In the genomic region with DNA sequence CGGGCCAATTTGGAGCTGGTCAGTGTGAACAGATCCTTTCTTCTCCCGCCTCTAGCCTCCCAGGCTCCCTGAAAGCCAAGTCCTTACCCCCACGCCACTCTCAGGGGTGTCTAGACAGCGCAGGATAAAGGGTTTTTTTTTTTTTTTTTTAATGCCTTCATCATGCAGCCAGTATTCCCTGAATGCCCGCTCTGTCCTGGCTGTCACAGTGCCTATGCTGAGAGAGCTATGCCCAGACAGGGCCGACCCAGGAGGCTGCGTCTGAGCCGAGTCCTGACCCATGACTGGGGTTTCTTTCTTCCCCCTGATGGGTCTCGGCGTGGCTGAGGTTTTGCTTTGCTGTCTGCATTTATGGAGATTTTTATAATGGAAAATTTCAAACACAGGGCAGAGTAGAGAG, we compare ENCODE assay signal across 17 cellular contexts. TPM values are rescaled to one million over a fixed set of nuclear protein-coding genes. Genes with fewer than 3 reads are reported as not detected.
DNase-seq lines count a peak whose midpoint lies in the region; ATAC-seq and TF ChIP-seq lines count a peak whose summit lies in the region.
"Had no signal": no experiment of that assay in that cellular context is flagged by ENCODE, and none has a peak within 500 bp of the region (broad histone marks: within the 10 kb centered on the region; RNA-seq: fewer than 3 reads in every experiment).

No MANE protein-coding gene starts in this region.

- peaks cover 18% of the 10 kb centered on the region for H3K4me1 Mint-ChIP-seq in mesothelial cell of epicardium

- H3K36me3 ChIP-seq in gastroesophageal sphincter (peaks cover 0 to 6% of the 10 kb centered on the region in 2 donors), sigmoid colon (no peaks in the 10 kb centered on the region)
- H3K36me3 ChIP-seq: HAP-1 had no signal

- peak; percentile 20 for ATAC-seq in gastroesophageal sphincter

- TF ChIP-seq EP300 in gastroesophageal sphincter (IDR thresholded peaks at IDR 0.05) = no peak
- no peak for TF ChIP-seq EP300 in sigmoid colon (IDR thresholded peaks at IDR 0.05)

- H3K36me3 Mint-ChIP-seq in mesothelial cell of epicardium = no peaks in the 10 kb centered on the region
- H3K36me3 Mint-ChIP-seq: CD8-positive, alpha-beta memory T cell had no signal

- H3K27me3 Mint-ChIP-seq in mesothelial cell of epicardium (ENCODE audit: low read depth) = no peaks in the 10 kb centered on the region
- H3K27me3 Mint-ChIP-seq: CD8-positive, alpha-beta memory T cell had no signal

- H3K4me3 ChIP-seq in gastroesophageal sphincter (no peak overlapping the region), sigmoid colon (no peak overlapping the region)
- H3K4me3 ChIP-seq: BLaER1 treated with 17β-estradiol and CSF1 and Interleukin-3, amounts not matched to agents 10 nM and 100 nM; HAP-1 had no signal

- H3K9me3 ChIP-seq in gastroesophageal sphincter = no peaks in the 10 kb centered on the region
- H3K9me3 ChIP-seq in sigmoid colon = no peaks in the 10 kb centered on the region
- H3K9me3 ChIP-seq: BLaER1 treated with 17β-estradiol and CSF1 and Interleukin-3, amounts not matched to agents 10 nM and 100 nM; HAP-1 had no signal

- H3K27me3 ChIP-seq in gastroesophageal sphincter = no peaks in the 10 kb centered on the region
- no peaks in the 10 kb centered on the region for H3K27me3 ChIP-seq in sigmoid colon
- H3K27me3 ChIP-seq: BLaER1 treated with 17β-estradiol and CSF1 and Interleukin-3, amounts not matched to agents 10 nM and 100 nM had no signal

- intact Hi-C loops in sigmoid colon (cut with DNase I) = no loop called here

- no peaks in the 10 kb centered on the region for H3K9me3 Mint-ChIP-seq in mesothelial cell of epicardium
- H3K9me3 Mint-ChIP-seq: CD8-positive, alpha-beta memory T cell had no signal

- no peak overlapping the region for H3K4me3 Mint-ChIP-seq in mesothelial cell of epicardium
- H3K4me3 Mint-ChIP-seq: CD8-positive, alpha-beta memory T cell had no signal

- peak overlapping the region; percentile 72 for H3K27ac Mint-ChIP-seq in mesothelial cell of epicardium
- H3K27ac Mint-ChIP-seq: CD8-positive, alpha-beta memory T cell had no signal

- 74 to 86% methylated on average over 1 to 9 of the region's 10 CpGs for whole genome bisulfite sequencing in gastroesophageal sphincter (ENCODE audit: low coverage in 1 of 2), 2 donors
- WGBS in sigmoid colon, 2 donors = 87 to 92% methylated on average over 10 of the region's 10 CpGs

- TF ChIP-seq POLR2A in gastroesophageal sphincter (IDR thresholded peaks at IDR 0.05) (no peak), sigmoid colon (IDR thresholded peaks at IDR 0.05) (no peak)

- DNase-seq in anterior cingulate cortex (lab: John Stamatoyannopoulos, UW) (peak in 33 of 58 donors; percentile 5 to 69 (median 30)), mesothelial cell of epicardium (ENCODE audit: low spot score in 2 of 2, unreplicated experiment in 2 of 2) (no peak), substantia nigra (lab: John Stamatoyannopoulos, UW) (peak in 29 of 49 donors; percentile 10 to 68 (median 41)), HT-29 (ENCODE audit: low spot score) (no peak), sigmoid colon (no peak), NCI-H146 (lab: John Stamatoyannopoulos, UW) (no peak)
- no peak for DNase-seq in activated CD4-positive, alpha-beta T cell treated with anti-CD3 and anti-CD28 coated beads for 1 hour
- DNase-seq: CD8-positive, alpha-beta memory T cell; DMS79; MV-4-11; NCI-H1417; NCI-H2029; NCI-H2171; NCI-H446 had no signal

- H3K4me1 ChIP-seq in gastroesophageal sphincter (peaks cover 0 to 99% (median 41%) of the 10 kb centered on the region in 3 donors), sigmoid colon (peaks cover 0 to 100% (median 56%) of the 10 kb centered on the region in 4 donors)
- H3K4me1 ChIP-seq: HAP-1 had no signal

- H3K27ac ChIP-seq in gastroesophageal sphincter = peak overlapping the region in 3 of 4 donors; percentile 36 to 88 (median 37)
- H3K27ac ChIP-seq in substantia nigra (ENCODE audit: low read depth, low read length, poor library complexity, severe bottlenecking) = peak overlapping the region; percentile 21
- peak overlapping the region in 2 of 4 donors; percentile 86 to 87 for H3K27ac ChIP-seq in sigmoid colon
- H3K27ac ChIP-seq: BLaER1 treated with 17β-estradiol and CSF1 and Interleukin-3, amounts not matched to agents 10 nM and 100 nM had no signal

- no peak for TF ChIP-seq CTCF in gastroesophageal sphincter (IDR thresholded peaks at IDR 0.05)
- TF ChIP-seq CTCF in mesothelial cell of epicardium (IDR thresholded peaks at IDR 0.05; ENCODE audit: unreplicated experiment) = no peak
- TF ChIP-seq CTCF in sigmoid colon (IDR thresholded peaks at IDR 0.05) = no peak

RNA-seq across cellular contexts. Expression of a gene that starts 18.3 kb away (rescaled TPM):
- total RNA-seq in gastroesophageal sphincter = 100 to 1,000 TPM in 2 of 4 donors, 10 to 100 TPM in 2; 56.3 to 111 (median 99.5) TPM
- 22.0 to 24.8 TPM (median 23.9 TPM) in 3 replicates for total RNA-seq in mesothelial cell of epicardium
- 8.3 and 11.9 TPM in 2 replicates for total RNA-seq in HT-29 (2014; rRNA removed; shearing (Covaris generic))
- 10 to 100 TPM; 17.4 to 34.3 (median 24.1) TPM for total RNA-seq in sigmoid colon
- 10 to 100 TPM; 25.7 to 31.2 (median 26.4) TPM for polyA plus RNA-seq in sigmoid colon

Comparison
In these comparisons a context has a peak if more than half of its experiments do, and no peak if none do; other contexts are left out.
1. DNase-seq: peak in anterior cingulate cortex (33 of 58) and substantia nigra (29 of 49); none in mesothelial cell of epicardium (0 of 2), HT-29 (single experiment), sigmoid colon (single experiment), activated CD4-positive, alpha-beta T cell treated with anti-CD3 and anti-CD28 coated beads for 1 hour (single experiment) and NCI-H146 (single experiment).